8 cellular contexts compared by ENCODE assay signal in the genomic region with DNA sequence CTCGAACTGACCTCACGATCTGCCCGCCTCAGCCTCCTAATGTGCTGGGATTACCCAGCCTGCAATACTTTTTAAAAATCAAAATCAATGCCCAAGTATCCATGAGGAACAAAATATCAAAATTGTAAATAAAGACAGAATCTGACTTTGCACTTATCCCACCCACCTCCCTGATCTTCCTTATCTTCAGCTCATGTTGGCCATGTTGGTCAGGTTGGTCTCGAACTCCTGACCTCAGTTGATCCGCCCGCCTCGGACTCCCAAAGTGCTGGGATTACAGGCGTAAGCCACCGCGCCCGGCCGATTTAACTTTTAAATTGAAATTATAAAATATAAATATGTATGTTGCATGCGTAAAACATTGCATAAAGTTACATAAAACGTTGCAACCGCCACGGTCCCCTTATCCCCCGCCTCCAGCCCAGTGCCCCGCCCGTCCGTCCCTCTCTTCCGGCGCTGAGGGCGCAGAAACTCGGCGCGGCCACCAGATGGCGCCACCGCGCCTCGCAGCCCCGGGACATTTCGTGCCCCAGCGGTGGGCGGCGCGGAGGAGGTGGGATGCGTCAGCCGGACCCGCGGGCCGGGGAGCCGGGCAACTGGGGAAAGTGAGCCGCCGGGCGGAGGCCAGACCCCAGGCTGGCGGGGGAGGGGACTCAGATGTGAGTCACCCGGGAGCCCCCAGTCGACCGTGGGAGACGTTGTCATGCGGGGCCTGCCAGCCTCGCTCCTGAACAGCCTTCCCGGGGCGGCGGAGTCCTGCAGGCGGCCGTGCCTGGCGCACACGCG. TPM values are rescaled to one million over a fixed set of nuclear protein-coding genes. Genes with fewer than 3 reads are reported as not detected.
DNase-seq lines count a peak whose midpoint lies in the region; ATAC-seq, FAIRE-seq and TF ChIP-seq lines count a peak whose summit lies in the region.

No MANE protein-coding gene starts in this region.

- DNase-seq in HT-29 (ENCODE audit: low spot score) (peak; percentile 55), PC-3 (peak; percentile 86), esophagus muscularis mucosa (ENCODE audit: extremely low spot score) (peak; percentile 98), myocyte (ENCODE audit: low read depth) (peak; percentile 83)
- DNase-seq in activated T-cell treated with anti-CD3 and anti-CD28 coated beads, Interleukin-2, amount 50 U/mL, for 4 hours = peak; percentile 93
- peak; percentile 79 for DNase-seq in stimulated activated CD8-positive, alpha-beta memory T cell treated with anti-CD3 and anti-CD28 coated beads, Interleukin-7, amount 100 ng/mL, for 24 hours (ENCODE audit: low read depth)

- BruUV-seq in PC-3 (replicated peaks; lab: Mats Ljungman, UMichigan) = no TSS peak

- H3K4me2 ChIP-seq in PC-3 (ENCODE audit: low read length) = peak overlapping the region; percentile 89

- peaks cover 16% of the 10 kb centered on the region for H3K36me3 Mint-ChIP-seq in activated T-cell treated with anti-CD3 and anti-CD28 coated beads, Interleukin-2, amount 50 U/mL, for 4 hours (ENCODE audit: insufficient read depth)

- H3K27ac ChIP-seq in PC-3 (ENCODE audit: low read length) = peak overlapping the region; percentile 60
- H3K27ac ChIP-seq in esophagus muscularis mucosa (replicated peaks in 1 of 4) = peak overlapping the region; percentile 90 to 96 (median 93)

- POLR2A ChIA-PET in PC-3 (lab: Charles Lee; ENCODE audit: unreplicated experiment) = no interaction called here

- H3K4me1 ChIP-seq in PC-3 (ENCODE audit: insufficient read depth, low read length) (peaks cover 9% of the 10 kb centered on the region), esophagus muscularis mucosa (peaks cover 30 to 41% (median 40%) of the 10 kb centered on the region in 4 donors)

- peak; percentile 71 for FAIRE-seq in A204.1 (lab: Jason Lieb, UNC)

- peak overlapping the region; percentile 46; the same call in 1 of the 2 replicates for H2AFZ ChIP-seq in PC-3 (ENCODE audit: low read length)

- H3K27me3 Mint-ChIP-seq in activated T-cell treated with anti-CD3 and anti-CD28 coated beads, Interleukin-2, amount 50 U/mL, for 4 hours (ENCODE audit: low read depth) = no peaks in the 10 kb centered on the region

- TF ChIP-seq CTCF in PC-3 (conservative IDR thresholded peaks at IDR 0.05; ENCODE audit: low read depth, low read length) (peak; percentile 76), esophagus muscularis mucosa (IDR thresholded peaks at IDR 0.05) (peak; percentile 99)

- H3K9me2 ChIP-seq in PC-3 (replicated peaks; ENCODE audit: low read length) = no peaks in the 10 kb centered on the region

- TF ChIP-seq POLR2A in esophagus muscularis mucosa (IDR thresholded peaks at IDR 0.05; ENCODE audit: low read depth) = peak; percentile 9

- H4K20me1 ChIP-seq in PC-3 (ENCODE audit: low read length) = peaks cover 17% of the 10 kb centered on the region

- peaks cover 21% of the 10 kb centered on the region for H3K4me1 Mint-ChIP-seq in activated T-cell treated with anti-CD3 and anti-CD28 coated beads, Interleukin-2, amount 50 U/mL, for 4 hours (ENCODE audit: low read depth)

- no peaks in the 10 kb centered on the region for H3K9me3 Mint-ChIP-seq in activated T-cell treated with anti-CD3 and anti-CD28 coated beads, Interleukin-2, amount 50 U/mL, for 4 hours

- H3K9me3 ChIP-seq in PC-3 (ENCODE audit: low read length) (no peaks in the 10 kb centered on the region), esophagus muscularis mucosa (no peaks in the 10 kb centered on the region)

- H3K79me2 ChIP-seq in PC-3 (ENCODE audit: low read length) = peaks cover 38% of the 10 kb centered on the region

- peak; percentile 1 for TF ChIP-seq EP300 in esophagus muscularis mucosa (IDR thresholded peaks at IDR 0.05)

- 16% methylated on average over 30 of the region's 60 CpGs for WGBS in esophagus muscularis mucosa

- ATAC-seq in GM18511 (IDR thresholded peaks at IDR 0.05; ENCODE audit: unreplicated experiment) = peak; percentile 40
- peak; percentile 18 for ATAC-seq in PC-3
- ATAC-seq in activated T-cell treated with anti-CD3 and anti-CD28 coated beads, Interleukin-2, amount 50 U/mL, for 4 hours = peak; percentile 49 to 55

- peak overlapping the region; percentile 48 for H3K9ac ChIP-seq in PC-3 (ENCODE audit: low read length)

- peak overlapping the region; percentile 96 for H3K4me3 Mint-ChIP-seq in activated T-cell treated with anti-CD3 and anti-CD28 coated beads, Interleukin-2, amount 50 U/mL, for 4 hours

- H3K4me3 ChIP-seq in PC-3 (ENCODE audit: low read length) = peak overlapping the region; percentile 100
- peak overlapping the region; percentile 63 to 98 (median 91) for H3K4me3 ChIP-seq in esophagus muscularis mucosa

- H3F3A ChIP-seq in PC-3 (ENCODE audit: low read length, unreplicated experiment) = no peaks in the 10 kb centered on the region

- H3K27me3 ChIP-seq in PC-3 (ENCODE audit: low read length) (no peaks in the 10 kb centered on the region), esophagus muscularis mucosa (no peaks in the 10 kb centered on the region)

- H3K36me3 ChIP-seq in PC-3 (ENCODE audit: low read depth, low read length) (peaks cover 14% of the 10 kb centered on the region), esophagus muscularis mucosa (peaks cover 6 to 24% (median 13%) of the 10 kb centered on the region in 4 donors)

- intact Hi-C loops in PC-3 (cut with micrococcal nuclease) (loop anchor here (1.0 kb wide), 1 partner anchor 137 kb away; no protein-coding TSS in a partner anchor), esophagus muscularis mucosa (cut with DNase I) (loop anchor here (1.0 kb wide), 2 partner anchors 105 to 137 kb away; no protein-coding TSS in a partner anchor)

- CTCF ChIA-PET in PC-3 (lab: Charles Lee) = interaction anchor here (0.6 to 1.5 kb wide), 3 partner anchors 104 to 145 kb away, joined by 3 to 6 read pairs (median 3); no protein-coding TSS in a partner anchor

RNA-seq across cellular contexts. Expression of gene GADD45B, which starts 1.5 kb away (rescaled TPM):
- 15.2 and 21.8 TPM in 2 replicates for total RNA-seq in HT-29 (2014; rRNA removed; shearing (Covaris generic))
- total RNA-seq in PC-3 (2014; rRNA removed) (137 and 154 TPM in 2 replicates), esophagus muscularis mucosa (100 to 1,000 TPM in 1 of 4 donors, 10 to 100 TPM in 3; 56.5 to 793 (median 90.5) TPM), myocyte (8.6 and 16.9 TPM in 2 replicates)
- 10 to 100 TPM; 67.4 to 75.5 (median 72.8) TPM for total RNA-seq in activated T-cell treated with anti-CD3 and anti-CD28 coated beads, Interleukin-2, amount 50 U/mL, for 4 hours
- polyA plus RNA-seq in myocyte (2012) = 144 TPM

RNA-seq across cellular contexts. Expression of gene LMNB2, which starts 17.7 kb away (rescaled TPM):
- total RNA-seq in HT-29 (2014; rRNA removed; shearing (Covaris generic)) = 210 and 212 TPM in 2 replicates
- total RNA-seq in PC-3 (2014; rRNA removed) (220 and 327 TPM in 2 replicates), esophagus muscularis mucosa (10 to 100 TPM; 13.3 to 30.8 (median 19.3) TPM), myocyte (30.7 and 34.3 TPM in 2 replicates)
- total RNA-seq in activated T-cell treated with anti-CD3 and anti-CD28 coated beads, Interleukin-2, amount 50 U/mL, for 4 hours = 10 to 100 TPM; 90.9 to 98.3 (median 92.0) TPM
- polyA plus RNA-seq in myocyte (2012) = 20.6 TPM

RNA-seq across cellular contexts. Expression of gene TIMM13, which starts 47.0 kb away (rescaled TPM):
- 154 and 163 TPM in 2 replicates for total RNA-seq in HT-29 (2014; rRNA removed; shearing (Covaris generic))
- total RNA-seq in PC-3 (2014; rRNA removed) (129 and 131 TPM in 2 replicates), esophagus muscularis mucosa (10 to 100 TPM; 16.2 to 37.7 (median 28.1) TPM), myocyte (69.4 and 73.7 TPM in 2 replicates)
- 100 to 1,000 TPM; 273 to 326 (median 286) TPM for total RNA-seq in activated T-cell treated with anti-CD3 and anti-CD28 coated beads, Interleukin-2, amount 50 U/mL, for 4 hours
- polyA plus RNA-seq in myocyte (2012) = 121 TPM

Comparison
In these comparisons a context has a peak if more than half of its experiments do, and no peak if none do; other contexts are left out.
1. Peak in every context shown above with its lines: DNase-seq, ATAC-seq, H3K4me3 ChIP-seq and H3K27ac ChIP-seq.